ENCODE assay signal across 18 cellular contexts in genomic region chr5:144167998-144168397, GRCh38. TPM values are rescaled to one million over a fixed set of nuclear protein-coding genes. Genes with fewer than 3 reads are reported as not detected.
DNase-seq lines count a peak whose midpoint lies in the region; ATAC-seq, FAIRE-seq and TF ChIP-seq lines count a peak whose summit lies in the region.
"Had no signal": no experiment of that assay in that cellular context is flagged by ENCODE, and none has a peak within 500 bp of the region (broad histone marks: within the 10 kb centered on the region; RNA-seq: fewer than 3 reads in every experiment).

No MANE protein-coding gene starts in this region.

- H3K4me1 Mint-ChIP-seq in MCF 10A (ENCODE audit: insufficient read depth, unreplicated experiment) = peaks cover 37% of the 10 kb centered on the region

- intact Hi-C loops in MCF 10A (cut with micrococcal nuclease) = no loop called here
- intact Hi-C loops in breast epithelium (cut with DNase I; ENCODE audit: low total_unique reads) = no loop called here
- intact Hi-C loops in PC-3 (cut with micrococcal nuclease) = no loop called here
- intact Hi-C loops in endothelial cell of umbilical vein (cut with micrococcal nuclease) = no loop called here

- H3K4me3 Mint-ChIP-seq in MCF 10A (ENCODE audit: unreplicated experiment) = peak overlapping the region; percentile 94

- H3K36me3 ChIP-seq in breast epithelium (no peaks in the 10 kb centered on the region), PC-3 (ENCODE audit: low read depth, low read length) (peaks cover 20% of the 10 kb centered on the region), endothelial cell of umbilical vein (ENCODE audit: control insufficient read depth in 2 of 2, extremely low read depth in 1 of 2, insufficient read depth in 2 of 2, low read length in 2 of 2) (peaks cover 7 to 8% of the 10 kb centered on the region in 2 experiments), smooth muscle cell (ENCODE audit: low read depth) (peaks cover 28% of the 10 kb centered on the region)

- H3K9me1 ChIP-seq in endothelial cell of umbilical vein (replicated peaks; ENCODE audit: control insufficient read depth, extremely low read depth, insufficient read depth, low read length) = no peaks in the 10 kb centered on the region

- H3K79me2 ChIP-seq in PC-3 (ENCODE audit: low read length) (peaks cover 39% of the 10 kb centered on the region), endothelial cell of umbilical vein (ENCODE audit: control insufficient read depth, insufficient read depth, low read length) (peaks cover 41% of the 10 kb centered on the region), smooth muscle cell (ENCODE audit: low read depth) (peaks cover 63% of the 10 kb centered on the region)

- DNase-seq in MCF 10A (ENCODE audit: unreplicated experiment) (no peak), breast epithelium (ENCODE audit: low spot score in 2 of 2) (no peak), PC-3 (no peak), endothelial cell of umbilical vein (ENCODE audit: low read depth, low spot score) (no peak), smooth muscle cell (lab: John Stamatoyannopoulos, UW; ENCODE audit: unreplicated experiment) (no peak), globus pallidus (ENCODE audit: low spot score) (no peak), anterior cingulate cortex (lab: John Stamatoyannopoulos, UW) (no peak)
- DNase-seq: cerebellar nuclear complex; effector CD8-positive, alpha-beta T cell; foreskin melanocyte; GF-D8; NCI-H187 treated with DMSO at 0.1 percent for 48 hours; NCI-H524; SHP77 treated with DMSO at 0.1 percent for 48 hours; small intestine had no signal

- CTCF ChIA-PET in MCF 10A (lab: Yijun Ruan, JAX) = interaction anchor here (0.7 kb wide), 1 partner anchor 189 kb away, joined by 3 read pairs; no protein-coding TSS in a partner anchor
- CTCF ChIA-PET in PC-3 (lab: Charles Lee) = no interaction called here
- CTCF ChIA-PET in endothelial cell of umbilical vein (lab: Charles Lee) = interaction anchor here (1.3 kb wide), 1 partner anchor 11 kb away, joined by 3 read pairs; no protein-coding TSS in a partner anchor

- ATAC-seq in PC-3 = no peak
- ATAC-seq in HG03196 (IDR thresholded peaks at IDR 0.05; ENCODE audit: unreplicated experiment) = no peak

- no peak overlapping the region for H3K27ac ChIP-seq in breast epithelium
- no peak overlapping the region for H3K27ac ChIP-seq in PC-3 (ENCODE audit: low read length)
- no peak overlapping the region for H3K27ac ChIP-seq in endothelial cell of umbilical vein (ENCODE audit: insufficient read depth, low read depth, low read length)
- H3K27ac ChIP-seq in smooth muscle cell (ENCODE audit: low read depth) = no peak overlapping the region
- H3K27ac ChIP-seq: thoracic aorta had no signal

- POLR2A ChIA-PET in MCF 10A (lab: Yijun Ruan, JAX) = interaction anchor here (1.4 to 4.5 kb wide), 2 partner anchors 9 to 203 kb away, joined by 3 to 54 read pairs; no protein-coding TSS in a partner anchor
- POLR2A ChIA-PET in PC-3 (lab: Charles Lee; ENCODE audit: unreplicated experiment) = interaction anchor here (0.6 kb wide), 1 partner anchor 494 kb away, joined by 3 read pairs; no protein-coding TSS in a partner anchor
- POLR2A ChIA-PET in endothelial cell of umbilical vein (lab: Charles Lee) = no interaction called here

- H3K4me1 ChIP-seq in breast epithelium (no peaks in the 10 kb centered on the region), PC-3 (ENCODE audit: insufficient read depth, low read length) (peaks cover 26% of the 10 kb centered on the region; the same call in 1 of the 2 replicates), endothelial cell of umbilical vein (ENCODE audit: control insufficient read depth, extremely low read depth, insufficient read depth, low read length) (peaks cover 31% of the 10 kb centered on the region), smooth muscle cell (ENCODE audit: low read depth) (peaks cover 15% of the 10 kb centered on the region)

- TF ChIP-seq POLR2A in breast epithelium (IDR thresholded peaks at IDR 0.05) = no peak
- TF ChIP-seq POLR2A in endothelial cell of umbilical vein (IDR thresholded peaks at IDR 0.05; ENCODE audit: low read depth, low read length) = no peak

- BruUV-seq in MCF 10A (replicated peaks; lab: Mats Ljungman, UMichigan) (no TSS peak), PC-3 (replicated peaks; lab: Mats Ljungman, UMichigan) (no TSS peak), endothelial cell of umbilical vein (replicated peaks; lab: Mats Ljungman, UMichigan) (no TSS peak)

- no peaks in the 10 kb centered on the region for H3K9me2 ChIP-seq in PC-3 (replicated peaks; ENCODE audit: low read length)

- H3K4me3 ChIP-seq in breast epithelium (no peak overlapping the region), PC-3 (ENCODE audit: low read length) (no peak overlapping the region), endothelial cell of umbilical vein (replicated peaks in 1 of 3; ENCODE audit: insufficient read depth in 1 of 3, low read depth in 1 of 3, low read length in 3 of 3) (peak overlapping the region in 1 of 3 experiments; percentile 25), smooth muscle cell (peak overlapping the region; percentile 77)
- H3K4me3 ChIP-seq: thoracic aorta had no signal

- H3K27me3 ChIP-seq in breast epithelium (no peaks in the 10 kb centered on the region), PC-3 (ENCODE audit: low read length) (no peaks in the 10 kb centered on the region), endothelial cell of umbilical vein (ENCODE audit: control insufficient read depth in 2 of 2, insufficient read depth in 2 of 2, low read length in 2 of 2) (no peaks in the 10 kb centered on the region), smooth muscle cell (ENCODE audit: low read depth) (no peaks in the 10 kb centered on the region)

- WGBS in smooth muscle cell (ENCODE audit: low lambda C conversion rate) = 90% methylated on average over 3 of the region's 3 CpGs

- no peak overlapping the region for H3K27ac Mint-ChIP-seq in MCF 10A (ENCODE audit: low read depth, unreplicated experiment)

- H2AFZ ChIP-seq in PC-3 (ENCODE audit: low read length) (no peak overlapping the region), endothelial cell of umbilical vein (ENCODE audit: low read depth, low read length) (no peak overlapping the region), smooth muscle cell (ENCODE audit: low read depth) (no peak overlapping the region)

- H4K20me1 ChIP-seq in PC-3 (ENCODE audit: low read length) (no peaks in the 10 kb centered on the region), endothelial cell of umbilical vein (replicated peaks; ENCODE audit: control insufficient read depth, extremely low read depth, insufficient read depth, low read length) (no peaks in the 10 kb centered on the region), smooth muscle cell (ENCODE audit: low read depth) (peaks cover 63% of the 10 kb centered on the region)

- TF ChIP-seq CTCF in MCF 10A (IDR thresholded peaks at IDR 0.05; ENCODE audit: unreplicated experiment) (no peak), breast epithelium (IDR thresholded peaks at IDR 0.05) (no peak), PC-3 (conservative IDR thresholded peaks at IDR 0.05; ENCODE audit: low read depth, low read length) (no peak), endothelial cell of umbilical vein (IDR thresholded peaks at IDR 0.05; ENCODE audit: extremely low read depth in 1 of 2, insufficient read depth in 1 of 2, low read depth in 1 of 2, low read length in 2 of 2) (no peak), smooth muscle cell (IDR thresholded peaks at IDR 0.05; ENCODE audit: borderline replicate concordance, insufficient read depth, poor library complexity, severe bottlenecking) (no peak)

- dilution Hi-C loops in endothelial cell of umbilical vein (cut with MboI; ENCODE audit: extremely low pct_ligation_motif_present, low sequenced_read_pairs) = no loop called here

- FAIRE-seq in endothelial cell of umbilical vein (lab: Jason Lieb, UNC) = no peak
- FAIRE-seq: D721Med, small intestine had no signal

- H3K36me3 Mint-ChIP-seq in MCF 10A (ENCODE audit: insufficient read depth, unreplicated experiment) = peaks cover 56% of the 10 kb centered on the region

- H3K9me3 ChIP-seq in breast epithelium (no peaks in the 10 kb centered on the region), PC-3 (ENCODE audit: low read length) (no peaks in the 10 kb centered on the region), endothelial cell of umbilical vein (replicated peaks; ENCODE audit: control insufficient read depth, insufficient read depth, low read length) (no peaks in the 10 kb centered on the region), smooth muscle cell (replicated peaks; ENCODE audit: low read depth) (no peaks in the 10 kb centered on the region)
- H3K9me3 ChIP-seq: thoracic aorta had no signal

- H3F3A ChIP-seq in PC-3 (ENCODE audit: low read length, unreplicated experiment) (no peaks in the 10 kb centered on the region), smooth muscle cell (ENCODE audit: low read depth) (peaks cover 3% of the 10 kb centered on the region)

- H3K27me3 Mint-ChIP-seq in MCF 10A (ENCODE audit: insufficient read depth, unreplicated experiment) = no peaks in the 10 kb centered on the region

- no peaks in the 10 kb centered on the region for H3K9me3 Mint-ChIP-seq in MCF 10A (ENCODE audit: unreplicated experiment)

- H3K9ac ChIP-seq in PC-3 (ENCODE audit: low read length) (no peak overlapping the region), endothelial cell of umbilical vein (replicated peaks; ENCODE audit: extremely low read depth, insufficient read depth, low read length) (no peak overlapping the region), smooth muscle cell (ENCODE audit: low read depth) (peak overlapping the region; percentile 92)

- 0 out of 2 replicates have a peak overlapping the region, but pooled peaks have one; percentile 97 for H3K4me2 ChIP-seq in PC-3 (ENCODE audit: low read length)
- peak overlapping the region; percentile 98 for H3K4me2 ChIP-seq in endothelial cell of umbilical vein (ENCODE audit: insufficient read depth, low read length)
- H3K4me2 ChIP-seq in smooth muscle cell = peak overlapping the region; percentile 100

RNA-seq across cellular contexts. Expression of gene YIPF5, which starts 2.5 kb away (rescaled TPM):
- total RNA-seq in MCF 10A (2022) (88.7 and 115 TPM in 2 replicates), breast epithelium (10 to 100 TPM; 30.5 to 50.4 (median 49.9) TPM), PC-3 (2014; rRNA removed) (17.6 and 24.1 TPM in 2 replicates), endothelial cell of umbilical vein (73.7 and 90.0 TPM in 2 replicates), smooth muscle cell (192 and 283 TPM in 2 replicates)
- polyA plus RNA-seq in endothelial cell of umbilical vein (78.7 and 82.7 TPM in 2 replicates), smooth muscle cell (159 and 215 TPM in 2 replicates)
- 66.0 and 69.5 TPM in 2 replicates for polyA plus RNA-seq in endothelial cell of umbilical vein (2011; cell fraction: cytosol; rRNA removed)
- 42.0 and 58.0 TPM in 2 replicates for polyA plus RNA-seq in endothelial cell of umbilical vein (2011; cell fraction: nucleus; rRNA removed)
- 106 and 124 TPM in 2 replicates for polyA plus RNA-seq in endothelial cell of umbilical vein (2012)
- 136 and 172 TPM in 2 replicates for polyA minus RNA-seq in endothelial cell of umbilical vein
- 24.1 TPM for polyA minus RNA-seq in endothelial cell of umbilical vein (2011; cell fraction: cytosol; rRNA and poly(A)+ RNA removed)
- 56.3 and 60.3 TPM in 2 replicates for polyA minus RNA-seq in endothelial cell of umbilical vein (2011; cell fraction: nucleus; rRNA and poly(A)+ RNA removed)

RNA-seq across cellular contexts. Expression of gene KCTD16, which starts 2.7 kb away (rescaled TPM):
- total RNA-seq in MCF 10A (2022) (0.16 and 0.20 TPM in 2 replicates), breast epithelium (under 1 TPM; under 0.01 to 0.33 (median 0.32) TPM), PC-3 (2014; rRNA removed) (not detected in 2 replicates), endothelial cell of umbilical vein (0.30 and 0.49 TPM in 2 replicates), smooth muscle cell (11.1 and 13.4 TPM in 2 replicates)
- polyA plus RNA-seq in endothelial cell of umbilical vein (0.13 and 0.21 TPM in 2 replicates), smooth muscle cell (1.5 and 1.6 TPM in 2 replicates)
- polyA plus RNA-seq in endothelial cell of umbilical vein (2011; cell fraction: cytosol; rRNA removed) = 0.14 and 0.25 TPM in 2 replicates
- polyA plus RNA-seq in endothelial cell of umbilical vein (2011; cell fraction: nucleus; rRNA removed) = 0.55 and 0.76 TPM in 2 replicates
- 0.52 and 0.83 TPM in 2 replicates for polyA plus RNA-seq in endothelial cell of umbilical vein (2012)
- 1.3 and 2.0 TPM in 2 replicates for polyA minus RNA-seq in endothelial cell of umbilical vein
- polyA minus RNA-seq in endothelial cell of umbilical vein (2011; cell fraction: cytosol; rRNA and poly(A)+ RNA removed) = not detected
- polyA minus RNA-seq in endothelial cell of umbilical vein (2011; cell fraction: nucleus; rRNA and poly(A)+ RNA removed) = 3.7 and 4.2 TPM in 2 replicates
